ENCODE assay signal across 14 cellular contexts in the genomic region with DNA sequence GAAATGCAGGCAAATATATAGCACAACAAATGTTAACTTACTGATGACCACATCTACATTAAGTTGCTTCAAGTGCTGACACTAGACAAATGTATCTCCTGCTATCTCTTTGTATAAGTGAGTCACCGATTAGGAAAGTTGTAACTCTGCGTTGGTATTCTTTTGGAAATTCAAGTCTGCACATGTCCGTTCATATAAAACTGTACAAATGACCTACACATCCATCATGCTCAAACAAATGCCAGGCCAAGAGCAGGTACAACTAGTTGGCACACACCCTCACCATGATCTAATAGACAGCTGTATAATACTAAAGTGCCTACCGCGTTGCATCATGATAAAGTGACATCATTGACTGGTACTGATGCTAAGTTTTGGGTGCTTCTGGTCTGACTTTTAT.
DNase-seq lines count a peak whose midpoint lies in the region; ATAC-seq and TF ChIP-seq lines count a peak whose summit lies in the region.
"Had no signal": no experiment of that assay in that cellular context is flagged by ENCODE, and none has a peak within 500 bp of the region (broad histone marks: within the 10 kb centered on the region; RNA-seq: fewer than 3 reads in every experiment).

No MANE protein-coding gene starts in this region.

- intact Hi-C loops in Right ventricle myocardium superior (cut with DNase I), result no loop called here
- intact Hi-C loops in cardiac septum (cut with DNase I), result no loop called here

- H3K4me3 Mint-ChIP-seq in activated CD8-positive, alpha-beta T cell treated with anti-CD3 and anti-CD28 coated beads, Interleukin-2, amount 10 ng/mL, durations not matched to agents 7 days and 5 days, result no peak overlapping the region
- H3K4me3 Mint-ChIP-seq: activated naive CD8-positive, alpha-beta T cell treated with anti-CD3 and anti-CD28 coated beads, Interleukin-2, amount 50 U/mL, for 24 hours had no signal

- H3K36me3 ChIP-seq in suprapubic skin, result no peaks in the 10 kb centered on the region
- H3K36me3 ChIP-seq: colonic mucosa had no signal

- no peak overlapping the region for H3K27ac ChIP-seq in RWPE1
- H3K27ac ChIP-seq in suprapubic skin, result peak overlapping the region; percentile 61
- H3K27ac ChIP-seq: colonic mucosa had no signal

- 46% methylated on average over 5 of the region's 5 CpGs for WGBS in suprapubic skin

- peaks cover 38% of the 10 kb centered on the region for H3K4me1 ChIP-seq in suprapubic skin
- H3K4me1 ChIP-seq: colonic mucosa had no signal

- no peaks in the 10 kb centered on the region for H3K9me3 ChIP-seq in suprapubic skin
- H3K9me3 ChIP-seq: colonic mucosa, MG63 had no signal

- no peak for TF ChIP-seq CTCF in RWPE1 (conservative IDR thresholded peaks at IDR 0.05; ENCODE audit: low read depth)
- no peak for TF ChIP-seq CTCF in fibroblast of the aortic adventitia (IDR thresholded peaks at IDR 0.05; ENCODE audit: insufficient read depth, low read length)
- no peak for TF ChIP-seq CTCF in suprapubic skin (IDR thresholded peaks at IDR 0.05)

- peak; percentile 19 for ATAC-seq in Right ventricle myocardium superior (ENCODE audit: poor library complexity)
- no peak for ATAC-seq in activated CD8-positive, alpha-beta T cell treated with anti-CD3 and anti-CD28 coated beads, Interleukin-2, amount 10 ng/mL, durations not matched to agents 7 days and 5 days
- ATAC-seq: activated CD4-positive, CD25-positive, alpha-beta regulatory T cell treated with anti-CD3 and anti-CD28 coated beads, Interleukin-2, amount 50 U/mL, for 24 hours had no signal

- peaks cover 28% of the 10 kb centered on the region for H3K36me3 Mint-ChIP-seq in activated CD8-positive, alpha-beta T cell treated with anti-CD3 and anti-CD28 coated beads, Interleukin-2, amount 10 ng/mL, durations not matched to agents 7 days and 5 days (ENCODE audit: low read depth)

- TF ChIP-seq POLR2A in suprapubic skin (IDR thresholded peaks at IDR 0.05), result no peak

- H3K4me3 ChIP-seq in fibroblast of the aortic adventitia (ENCODE audit: low read depth, low read length) (no peak overlapping the region), suprapubic skin (no peak overlapping the region)
- H3K4me3 ChIP-seq: colonic mucosa, MG63 had no signal

- TF ChIP-seq EP300 in suprapubic skin (IDR thresholded peaks at IDR 0.05), result no peak

- CTCF ChIA-PET in RWPE1 (lab: Yijun Ruan, JAX), result interaction anchor here (0.6 to 0.7 kb wide), 2 partner anchors 77 to 636 kb away, joined by 3 read pairs; no protein-coding TSS in a partner anchor
- CTCF ChIA-PET in activated CD8-positive, alpha-beta T cell treated with anti-CD3 and anti-CD28 coated beads, Interleukin-2, amount 10 ng/mL, durations not matched to agents 7 days and 5 days (lab: Charles Lee), result interaction anchor here (1.1 to 2.3 kb wide), 8 partner anchors 12 to 642 kb away, joined by 3 to 14 read pairs (median 6); no protein-coding TSS in a partner anchor

- POLR2A ChIA-PET in RWPE1 (lab: Yijun Ruan, JAX; ENCODE audit: low non-redundant PET), result no interaction called here
- POLR2A ChIA-PET in activated CD8-positive, alpha-beta T cell treated with anti-CD3 and anti-CD28 coated beads, Interleukin-2, amount 10 ng/mL, durations not matched to agents 7 days and 5 days (lab: Charles Lee), result no interaction called here

- H3K9me3 Mint-ChIP-seq in activated CD8-positive, alpha-beta T cell treated with anti-CD3 and anti-CD28 coated beads, Interleukin-2, amount 10 ng/mL, durations not matched to agents 7 days and 5 days (ENCODE audit: insufficient read depth), result peaks cover 5% of the 10 kb centered on the region
- H3K9me3 Mint-ChIP-seq: activated naive CD8-positive, alpha-beta T cell treated with anti-CD3 and anti-CD28 coated beads, Interleukin-2, amount 50 U/mL, for 24 hours had no signal

- no peak overlapping the region for H3K27ac Mint-ChIP-seq in activated CD8-positive, alpha-beta T cell treated with anti-CD3 and anti-CD28 coated beads, Interleukin-2, amount 10 ng/mL, durations not matched to agents 7 days and 5 days

- H3K4me1 Mint-ChIP-seq in activated CD8-positive, alpha-beta T cell treated with anti-CD3 and anti-CD28 coated beads, Interleukin-2, amount 10 ng/mL, durations not matched to agents 7 days and 5 days (ENCODE audit: low read depth), result peaks cover 31% of the 10 kb centered on the region

- no peaks in the 10 kb centered on the region for H3K27me3 ChIP-seq in suprapubic skin
- H3K27me3 ChIP-seq: colonic mucosa, MG63 had no signal

- DNase-seq in Right ventricle myocardium superior (no peak), cardiac septum (ENCODE audit: low spot score) (no peak), RWPE1 (ENCODE audit: low spot score) (peak; percentile 95), fibroblast of the aortic adventitia (ENCODE audit: low read depth) (peak; percentile 66), suprapubic skin (ENCODE audit: low spot score in 2 of 2) (no peak), HuH-7.5 (ENCODE audit: low spot score) (no peak), medulla oblongata (ENCODE audit: extremely low spot score) (no peak)
- DNase-seq in activated CD8-positive, alpha-beta T cell treated with anti-CD3 and anti-CD28 coated beads, Interleukin-2, amount 10 ng/mL, durations not matched to agents 7 days and 5 days, result no peak
- DNase-seq: activated CD8-positive, alpha-beta memory T cell treated with anti-CD3 and anti-CD28 coated beads, Interleukin-2, amount 50 U/mL, for 48 hours; activated naive CD8-positive, alpha-beta T cell treated with anti-CD3 and anti-CD28 coated beads, Interleukin-2, amount 50 U/mL, for 24 hours; colonic mucosa; MG63; NCI-H2227 treated with DMSO at 0.1 percent for 48 hours had no signal

- H3K27me3 Mint-ChIP-seq in activated CD8-positive, alpha-beta T cell treated with anti-CD3 and anti-CD28 coated beads, Interleukin-2, amount 10 ng/mL, durations not matched to agents 7 days and 5 days (ENCODE audit: low read depth), result no peaks in the 10 kb centered on the region
- H3K27me3 Mint-ChIP-seq: activated naive CD8-positive, alpha-beta T cell treated with anti-CD3 and anti-CD28 coated beads, Interleukin-2, amount 50 U/mL, for 24 hours had no signal

Comparison
In these comparisons a context has a peak if more than half of its experiments do, and no peak if none do; other contexts are left out.
1. DNase-seq: peak in RWPE1 (single experiment) and fibroblast of the aortic adventitia (single experiment); none in Right ventricle myocardium superior (single experiment), cardiac septum (single experiment), suprapubic skin (0 of 2), activated CD8-positive, alpha-beta T cell treated with anti-CD3 and anti-CD28 coated beads, Interleukin-2, amount 10 ng/mL, durations not matched to agents 7 days and 5 days (single experiment), HuH-7.5 (single experiment) and medulla oblongata (single experiment).